Comparison of ENCODE assay signal across 8 cellular contexts in genomic region chr16:60274431-60275017, GRCh38.
"Had no signal": no experiment of that assay in that cellular context is flagged by ENCODE, and none has a peak within 500 bp of the region (broad histone marks: within the 10 kb centered on the region; RNA-seq: fewer than 3 reads in every experiment).

No MANE protein-coding gene starts in this region.

- H3K27ac ChIP-seq: KMS-11 had no signal

- H3K9ac ChIP-seq: KMS-11 had no signal

- H3K4me3 ChIP-seq: GM23338 had no signal

- H3K4me2 ChIP-seq: GM23338, KMS-11 had no signal

- DNase-seq: H9, HCEC 1CT, KBM-7 had no signal

- FAIRE-seq: H1, H54, HTR-8/SVneo had no signal

- H2AFZ ChIP-seq: GM23338 had no signal

- ATAC-seq: GM23338 had no signal
